Comparison of ENCODE assay signal across 30 cellular contexts in the genomic region with DNA sequence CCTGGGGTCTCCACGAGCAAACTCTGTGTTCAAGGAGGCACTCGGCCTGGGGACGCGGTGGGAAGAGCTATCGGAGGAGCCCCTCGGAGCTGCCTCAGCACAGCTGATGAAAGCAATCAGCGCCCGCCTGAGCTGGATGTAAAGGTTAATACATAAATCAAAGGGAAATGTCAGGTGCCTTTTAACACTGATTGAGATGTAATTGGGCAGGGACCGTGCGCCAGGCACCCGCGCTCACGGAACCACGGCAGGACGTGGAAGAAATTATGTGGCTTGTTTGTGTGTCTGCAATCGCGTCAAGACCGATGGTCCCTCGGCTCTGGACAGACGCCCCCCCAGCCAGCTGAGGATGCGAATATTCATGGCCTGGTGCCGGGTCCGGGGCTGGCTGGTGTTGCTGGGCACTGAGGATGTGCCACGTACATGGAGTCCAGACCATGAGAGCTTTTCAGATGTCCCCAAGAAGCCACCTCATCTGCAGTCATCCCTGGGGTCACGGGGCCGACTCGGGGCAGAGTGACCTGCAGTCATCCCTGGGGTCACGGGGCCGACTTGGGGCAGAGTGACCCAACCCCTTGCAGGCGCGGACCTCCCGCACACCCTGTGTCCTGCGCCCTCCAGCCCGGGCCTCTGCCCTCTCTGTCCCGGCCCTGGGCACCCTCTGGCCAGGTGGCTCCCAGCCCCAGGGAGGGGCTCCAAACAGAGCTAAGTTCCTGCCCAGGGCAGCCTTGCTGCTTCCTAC. TPM values are rescaled to one million over a fixed set of nuclear protein-coding genes. Genes with fewer than 3 reads are reported as not detected.
"Had no signal": no experiment of that assay in that cellular context is flagged by ENCODE, and none has a peak within 500 bp of the region (broad histone marks: within the 10 kb centered on the region; RNA-seq: fewer than 3 reads in every experiment).

No MANE protein-coding gene starts in this region.

- H3K4me3 ChIP-seq: lung, neural progenitor cell, prostate gland, skin epidermis, testis, vagina had no signal

- ATAC-seq: activated CD8-positive, alpha-beta memory T cell treated with anti-CD3 and anti-CD28 coated beads, Interleukin-2, amount 10 ng/mL, durations not matched to agents 7 days and 5 days; activated CD8-positive, alpha-beta T cell treated with anti-CD3 and anti-CD28 coated beads for 36 hours; activated naive CD4-positive, alpha-beta T cell treated with anti-CD3 and anti-CD28 coated beads, Interleukin-2, amount 50 U/mL, for 72 hours; foreskin keratinocyte; stimulated activated memory B cell treated with anti-CD40 and anti-IgM and Interleukin-4, amounts not matched to agents 10 μg/mL and 1 μg/mL and 100 μg/mL, for 72 hours; T-cell had no signal

- H3K9me3 ChIP-seq: prostate gland, testis, vagina had no signal

- DNase-seq: activated CD4-positive, alpha-beta T cell treated with anti-CD3 and anti-CD28 coated beads, Interleukin-2, amount 10 ng/mL, durations not matched to agents 7 days and 5 days; activated CD4-positive, CD25-positive, alpha-beta regulatory T cell treated with anti-CD3 and anti-CD28 coated beads, Interleukin-2, amount 50 U/mL, for 72 hours; activated CD8-positive, alpha-beta memory T cell treated with anti-CD3 and anti-CD28 coated beads, Interleukin-2, amount 10 ng/mL, durations not matched to agents 7 days and 5 days; activated CD8-positive, alpha-beta T cell treated with anti-CD3 and anti-CD28 coated beads for 36 hours; activated effector memory CD4-positive, alpha-beta T cell treated with anti-CD3 and anti-CD28 coated beads, Interleukin-2, amount 50 U/mL, for 16 hours; activated T-cell treated with anti-CD3 and anti-CD28 coated beads for 4 hours; central memory CD4-positive, alpha-beta T cell; effector memory CD4-positive, alpha-beta T cell; foreskin keratinocyte; hippocampal formation; naive B cell; stimulated activated CD4-positive, alpha-beta T cell treated with anti-CD3 and anti-CD28 coated beads, Interleukin-2, amount 100 ng/mL, for 24 hours; T-cell; testis; trophoblast cell; WERI-Rb-1 had no signal

- H3K36me3 ChIP-seq: neural progenitor cell, prostate gland, vagina, WERI-Rb-1 had no signal

- H3K27me3 ChIP-seq: foreskin keratinocyte, neural progenitor cell, testis, vagina had no signal

- H3K4me1 ChIP-seq: foreskin keratinocyte, neural progenitor cell, prostate gland, testis, vagina had no signal

- H3K27ac ChIP-seq: foreskin keratinocyte, neural progenitor cell, prostate gland, skin epidermis, testis, vagina, WERI-Rb-1 had no signal

RNA-seq across cellular contexts. Expression of gene FOXL3, which starts 15.6 kb away (rescaled TPM):
- total RNA-seq: activated CD4-positive, alpha-beta T cell treated with anti-CD3 and anti-CD28 coated beads, Interleukin-2, amount 10 ng/mL, durations not matched to agents 7 days and 5 days; activated CD8-positive, alpha-beta memory T cell treated with anti-CD3 and anti-CD28 coated beads, Interleukin-2, amount 10 ng/mL, durations not matched to agents 7 days and 5 days; activated CD8-positive, alpha-beta T cell treated with anti-CD3 and anti-CD28 coated beads for 36 hours; activated naive CD4-positive, alpha-beta T cell treated with anti-CD3 and anti-CD28 coated beads, Interleukin-2, amount 50 U/mL, for 72 hours; aorta; dermis microvascular lymphatic vessel endothelial cell; foreskin keratinocyte; lung; mesenteric fat pad; mucosa of gallbladder; osteocyte; prostate gland; T-cell; vagina had no signal
- polyA plus RNA-seq: adipose tissue, aorta, esophagus, foreskin keratinocyte, lung had no signal
